Comparison of ENCODE assay signal across 17 cellular contexts in genomic region chr9:107557236-107557990, GRCh38.
DNase-seq lines count a peak whose midpoint lies in the region; ATAC-seq, FAIRE-seq and TF ChIP-seq lines count a peak whose summit lies in the region.
"Had no signal": no experiment of that assay in that cellular context is flagged by ENCODE, and none has a peak within 500 bp of the region (broad histone marks: within the 10 kb centered on the region; RNA-seq: fewer than 3 reads in every experiment).

No MANE protein-coding gene starts in this region.

- DNase-seq in HT1080 (ENCODE audit: low read depth) = peak; percentile 67
- DNase-seq in astrocyte of the hippocampus (ENCODE audit: low read depth, low spot score) = peak; percentile 15
- DNase-seq in islet precursor cell = peak; percentile 82
- DNase-seq in small intestine = peak; percentile 46
- no peak for DNase-seq in HK-2 (ENCODE audit: unreplicated experiment)
- DNase-seq in HEK293T (ENCODE audit: extremely low spot score) = no peak
- DNase-seq: activated CD4-positive, alpha-beta T cell treated with anti-CD3 and anti-CD28 coated beads, Interleukin-2, amount 50 U/mL, for 48 hours; activated T-cell treated with anti-CD3 and anti-CD28 coated beads, Interleukin-2, amount 50 U/mL, for 24 hours; brain microvascular endothelial cell; COR-L47; kidney; NCI-H1092 treated with DMSO at 0.1 percent for 48 hours; NCI-H2107; NCI-H69; right cardiac atrium; RPMI8226 had no signal

- 71 to 91% (median 77%) methylated on average over 5 of the region's 5 CpGs for WGBS in small intestine, 3 donors

- H3K9me3 ChIP-seq in small intestine (ENCODE audit: control insufficient read depth, low read depth) = no peaks in the 10 kb centered on the region

- H3K4me1 ChIP-seq in small intestine (ENCODE audit: control insufficient read depth in 2 of 2, insufficient read depth in 1 of 2, low read depth in 1 of 2, low read length in 1 of 2) = no peaks in the 10 kb centered on the region

- no peak overlapping the region for H3K27ac ChIP-seq in small intestine (ENCODE audit: low read depth in 1 of 2, low read length in 1 of 2)
- H3K27ac ChIP-seq: brain microvascular endothelial cell had no signal

- H3K27me3 ChIP-seq in small intestine (ENCODE audit: control insufficient read depth in 2 of 2, insufficient read depth in 2 of 2, low read length in 2 of 2) = no peaks in the 10 kb centered on the region
- H3K27me3 ChIP-seq: brain microvascular endothelial cell had no signal

- no peak overlapping the region for H3K4me3 ChIP-seq in small intestine (ENCODE audit: low read depth in 1 of 2, low read length in 2 of 2)

- CTCF ChIA-PET in HEK293T (lab: Yijun Ruan, JAX) = interaction anchor here (0.8 kb wide), 1 partner anchor 13 kb away, joined by 3 read pairs; no protein-coding TSS in a partner anchor

- ATAC-seq in GM19023 (IDR thresholded peaks at IDR 0.05; ENCODE audit: unreplicated experiment) = no peak
- ATAC-seq: right cardiac atrium had no signal

- POLR2A ChIA-PET in HEK293T (lab: Yijun Ruan, JAX) = interaction anchor here (0.6 kb wide), 1 partner anchor 37 kb away, joined by 3 read pairs; no protein-coding TSS in a partner anchor

- no peaks in the 10 kb centered on the region for H3K36me3 ChIP-seq in small intestine (ENCODE audit: control insufficient read depth in 2 of 2, insufficient read depth in 2 of 2, low read length in 2 of 2)
- H3K36me3 ChIP-seq: brain microvascular endothelial cell had no signal

- FAIRE-seq in small intestine (lab: Jason Lieb, UNC) = no peak
- FAIRE-seq: kidney had no signal

TF ChIP-seq in HEK293T, 16 proteins besides CTCF, POLR2A, EP300 and RAD21:
- no peak for TF ChIP-seq SUZ12 (IDR thresholded peaks at IDR 0.05)
- TF ChIP-seq PKNOX1 (IDR thresholded peaks at IDR 0.05) = no peak
- no peak for TF ChIP-seq SP1 (IDR thresholded peaks at IDR 0.05)
- TF ChIP-seq ARNT (IDR thresholded peaks at IDR 0.05) = no peak
- no peak for TF ChIP-seq ELF4 (IDR thresholded peaks at IDR 0.05)
- no peak for TF ChIP-seq L3MBTL2 (conservative IDR thresholded peaks at IDR 0.05)
- TF ChIP-seq BHLHE40 (IDR thresholded peaks at IDR 0.05; ENCODE audit: borderline replicate concordance) = no peak
- TF ChIP-seq NFRKB (IDR thresholded peaks at IDR 0.05) = no peak
- no peak for TF ChIP-seq TARDBP (IDR thresholded peaks at IDR 0.05)
- TF ChIP-seq LEF1 (IDR thresholded peaks at IDR 0.05; ENCODE audit: borderline replicate concordance) = no peak
- no peak for TF ChIP-seq FOXK2 (IDR thresholded peaks at IDR 0.05)
- no peak for TF ChIP-seq FOXA1 (IDR thresholded peaks at IDR 0.05)
- TF ChIP-seq HDGF (IDR thresholded peaks at IDR 0.05; ENCODE audit: borderline replicate concordance) = no peak
- TF ChIP-seq CTBP1 (IDR thresholded peaks at IDR 0.05; ENCODE audit: borderline replicate concordance) = no peak

Comparison
In these comparisons a context has a peak if more than half of its experiments do, and no peak if none do; other contexts are left out.
1. DNase-seq: peak in HT1080 (single experiment), astrocyte of the hippocampus (single experiment), islet precursor cell (single experiment) and small intestine (single experiment); none in HK-2 (single experiment) and HEK293T (single experiment).